Comparison of ENCODE assay signal across 1 cellular context in the genomic region with DNA sequence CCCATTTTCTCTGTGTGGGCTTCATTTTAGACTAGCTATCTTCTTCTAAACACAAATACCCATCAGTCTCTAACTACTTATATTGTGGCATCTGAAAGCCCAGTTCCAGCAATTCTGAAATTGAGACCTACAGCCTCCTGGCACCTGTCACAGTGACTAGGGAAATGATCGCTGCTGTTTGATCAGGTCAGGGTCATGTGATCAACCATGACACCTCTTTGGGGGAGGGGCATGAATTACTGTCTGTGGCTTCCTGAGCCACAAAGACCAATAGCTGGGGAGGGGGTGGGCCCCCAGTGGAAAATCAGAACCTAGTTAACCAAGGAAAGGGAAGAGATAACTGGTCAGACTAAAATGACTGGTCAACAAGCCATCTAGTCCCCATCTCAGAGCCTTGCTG.
A peak's percentile ranks its signal among the peaks of the same experiment; 100 is the strongest.
TF ChIP-seq lines count a peak whose summit lies in the region.

No MANE protein-coding gene starts in this region.

TF ChIP-seq in K562, 482 proteins besides CTCF, POLR2A, EP300 and RAD21 (continued from another document):
- TF ChIP-seq RBFOX2 (IDR thresholded peaks at IDR 0.05; ENCODE audit: low read depth, low read length) = no peak
- TF ChIP-seq ZNF23 (CRISPR knock-in tag; IDR thresholded peaks at IDR 0.05) = no peak
- TF ChIP-seq, protein P1, sequence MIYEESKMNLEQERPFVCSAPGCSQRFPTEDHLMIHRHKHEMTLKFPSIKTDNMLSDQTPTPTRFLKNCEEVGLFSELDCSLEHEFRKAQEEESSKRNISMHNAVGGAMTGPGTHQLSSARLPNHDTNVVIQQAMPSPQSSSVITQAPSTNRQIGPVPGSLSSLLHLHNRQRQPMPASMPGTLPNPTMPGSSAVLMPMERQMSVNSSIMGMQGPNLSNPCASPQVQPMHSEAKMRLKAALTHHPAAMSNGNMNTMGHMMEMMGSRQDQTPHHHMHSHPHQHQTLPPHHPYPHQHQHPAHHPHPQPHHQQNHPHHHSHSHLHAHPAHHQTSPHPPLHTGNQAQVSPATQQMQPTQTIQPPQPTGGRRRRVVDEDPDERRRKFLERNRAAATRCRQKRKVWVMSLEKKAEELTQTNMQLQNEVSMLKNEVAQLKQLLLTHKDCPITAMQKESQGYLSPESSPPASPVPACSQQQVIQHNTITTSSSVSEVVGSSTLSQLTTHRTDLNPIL (CRISPR knock-in tag; IDR thresholded peaks at IDR 0.05) = no peak
- TF ChIP-seq POLR3G (IDR thresholded peaks at IDR 0.05; ENCODE audit: extremely low read depth, insufficient read length, insufficient replicate concordance) = no peak
- TF ChIP-seq MEF2D (tag; conservative IDR thresholded peaks at IDR 0.05; ENCODE audit: low read depth) = no peak
- TF ChIP-seq, protein P2, sequence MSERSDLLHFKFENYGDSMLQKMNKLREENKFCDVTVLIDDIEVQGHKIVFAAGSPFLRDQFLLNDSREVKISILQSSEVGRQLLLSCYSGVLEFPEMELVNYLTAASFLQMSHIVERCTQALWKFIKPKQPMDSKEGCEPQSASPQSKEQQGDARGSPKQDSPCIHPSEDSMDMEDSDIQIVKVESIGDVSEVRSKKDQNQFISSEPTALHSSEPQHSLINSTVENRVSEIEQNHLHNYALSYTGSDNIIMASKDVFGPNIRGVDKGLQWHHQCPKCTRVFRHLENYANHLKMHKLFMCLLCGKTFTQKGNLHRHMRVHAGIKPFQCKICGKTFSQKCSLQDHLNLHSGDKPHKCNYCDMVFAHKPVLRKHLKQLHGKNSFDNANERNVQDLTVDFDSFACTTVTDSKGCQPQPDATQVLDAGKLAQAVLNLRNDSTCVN (CRISPR knock-in tag; IDR thresholded peaks at IDR 0.05) = no peak
- TF ChIP-seq, protein P3, sequence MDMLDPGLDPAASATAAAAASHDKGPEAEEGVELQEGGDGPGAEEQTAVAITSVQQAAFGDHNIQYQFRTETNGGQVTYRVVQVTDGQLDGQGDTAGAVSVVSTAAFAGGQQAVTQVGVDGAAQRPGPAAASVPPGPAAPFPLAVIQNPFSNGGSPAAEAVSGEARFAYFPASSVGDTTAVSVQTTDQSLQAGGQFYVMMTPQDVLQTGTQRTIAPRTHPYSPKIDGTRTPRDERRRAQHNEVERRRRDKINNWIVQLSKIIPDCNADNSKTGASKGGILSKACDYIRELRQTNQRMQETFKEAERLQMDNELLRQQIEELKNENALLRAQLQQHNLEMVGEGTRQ (CRISPR knock-in tag; IDR thresholded peaks at IDR 0.05) = peak; percentile 32; the same call in 1 of the 2 replicates
- TF ChIP-seq POU5F1 (IDR thresholded peaks at IDR 0.05; ENCODE audit: borderline replicate concordance, low read depth, low read length, partially characterized antibody) = no peak
- TF ChIP-seq, protein P4, sequence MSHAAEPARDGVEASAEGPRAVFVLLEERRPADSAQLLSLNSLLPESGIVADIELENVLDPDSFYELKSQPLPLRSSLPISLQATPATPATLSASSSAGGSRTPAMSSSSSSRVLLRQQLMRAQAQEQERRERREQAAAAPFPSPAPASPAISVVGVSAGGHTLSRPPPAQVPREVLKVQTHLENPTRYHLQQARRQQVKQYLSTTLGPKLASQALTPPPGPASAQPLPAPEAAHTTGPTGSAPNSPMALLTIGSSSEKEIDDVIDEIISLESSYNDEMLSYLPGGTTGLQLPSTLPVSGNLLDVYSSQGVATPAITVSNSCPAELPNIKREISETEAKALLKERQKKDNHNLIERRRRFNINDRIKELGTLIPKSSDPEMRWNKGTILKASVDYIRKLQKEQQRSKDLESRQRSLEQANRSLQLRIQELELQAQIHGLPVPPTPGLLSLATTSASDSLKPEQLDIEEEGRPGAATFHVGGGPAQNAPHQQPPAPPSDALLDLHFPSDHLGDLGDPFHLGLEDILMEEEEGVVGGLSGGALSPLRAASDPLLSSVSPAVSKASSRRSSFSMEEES (CRISPR knock-in tag; IDR thresholded peaks at IDR 0.05) = peak; percentile 79
- TF ChIP-seq, protein P5, sequence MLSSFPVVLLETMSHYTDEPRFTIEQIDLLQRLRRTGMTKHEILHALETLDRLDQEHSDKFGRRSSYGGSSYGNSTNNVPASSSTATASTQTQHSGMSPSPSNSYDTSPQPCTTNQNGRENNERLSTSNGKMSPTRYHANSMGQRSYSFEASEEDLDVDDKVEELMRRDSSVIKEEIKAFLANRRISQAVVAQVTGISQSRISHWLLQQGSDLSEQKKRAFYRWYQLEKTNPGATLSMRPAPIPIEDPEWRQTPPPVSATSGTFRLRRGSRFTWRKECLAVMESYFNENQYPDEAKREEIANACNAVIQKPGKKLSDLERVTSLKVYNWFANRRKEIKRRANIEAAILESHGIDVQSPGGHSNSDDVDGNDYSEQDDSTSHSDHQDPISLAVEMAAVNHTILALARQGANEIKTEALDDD (IDR thresholded peaks at IDR 0.05) = peak; percentile 72
- TF ChIP-seq, protein P6, sequence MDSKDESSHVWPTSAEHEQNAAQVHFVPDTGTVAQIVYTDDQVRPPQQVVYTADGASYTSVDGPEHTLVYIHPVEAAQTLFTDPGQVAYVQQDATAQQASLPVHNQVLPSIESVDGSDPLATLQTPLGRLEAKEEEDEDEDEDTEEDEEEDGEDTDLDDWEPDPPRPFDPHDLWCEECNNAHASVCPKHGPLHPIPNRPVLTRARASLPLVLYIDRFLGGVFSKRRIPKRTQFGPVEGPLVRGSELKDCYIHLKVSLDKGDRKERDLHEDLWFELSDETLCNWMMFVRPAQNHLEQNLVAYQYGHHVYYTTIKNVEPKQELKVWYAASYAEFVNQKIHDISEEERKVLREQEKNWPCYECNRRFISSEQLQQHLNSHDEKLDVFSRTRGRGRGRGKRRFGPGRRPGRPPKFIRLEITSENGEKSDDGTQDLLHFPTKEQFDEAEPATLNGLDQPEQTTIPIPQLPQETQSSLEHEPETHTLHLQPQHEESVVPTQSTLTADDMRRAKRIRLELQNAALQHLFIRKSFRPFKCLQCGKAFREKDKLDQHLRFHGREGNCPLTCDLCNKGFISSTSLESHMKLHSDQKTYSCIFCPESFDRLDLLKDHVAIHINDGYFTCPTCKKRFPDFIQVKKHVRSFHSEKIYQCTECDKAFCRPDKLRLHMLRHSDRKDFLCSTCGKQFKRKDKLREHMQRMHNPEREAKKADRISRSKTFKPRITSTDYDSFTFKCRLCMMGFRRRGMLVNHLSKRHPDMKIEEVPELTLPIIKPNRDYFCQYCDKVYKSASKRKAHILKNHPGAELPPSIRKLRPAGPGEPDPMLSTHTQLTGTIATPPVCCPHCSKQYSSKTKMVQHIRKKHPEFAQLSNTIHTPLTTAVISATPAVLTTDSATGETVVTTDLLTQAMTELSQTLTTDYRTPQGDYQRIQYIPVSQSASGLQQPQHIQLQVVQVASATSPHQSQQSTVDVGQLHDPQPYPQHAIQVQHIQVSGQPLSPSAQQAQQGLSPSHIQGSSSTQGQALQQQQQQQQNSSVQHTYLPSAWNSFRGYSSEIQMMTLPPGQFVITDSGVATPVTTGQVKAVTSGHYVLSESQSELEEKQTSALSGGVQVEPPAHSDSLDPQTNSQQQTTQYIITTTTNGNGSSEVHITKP (IDR thresholded peaks at IDR 0.05; ENCODE audit: partially characterized antibody) = no peak
- TF ChIP-seq ILF3 (IDR thresholded peaks at IDR 0.05; ENCODE audit: borderline replicate concordance) = no peak
- no peak for TF ChIP-seq ERF (CRISPR knock-in tag; IDR thresholded peaks at IDR 0.05)
- TF ChIP-seq TAF7 (tag; IDR thresholded peaks at IDR 0.05) = no peak
- no peak for TF ChIP-seq PTBP1 (IDR thresholded peaks at IDR 0.05; ENCODE audit: low read depth, low read length)
- TF ChIP-seq, protein P7, sequence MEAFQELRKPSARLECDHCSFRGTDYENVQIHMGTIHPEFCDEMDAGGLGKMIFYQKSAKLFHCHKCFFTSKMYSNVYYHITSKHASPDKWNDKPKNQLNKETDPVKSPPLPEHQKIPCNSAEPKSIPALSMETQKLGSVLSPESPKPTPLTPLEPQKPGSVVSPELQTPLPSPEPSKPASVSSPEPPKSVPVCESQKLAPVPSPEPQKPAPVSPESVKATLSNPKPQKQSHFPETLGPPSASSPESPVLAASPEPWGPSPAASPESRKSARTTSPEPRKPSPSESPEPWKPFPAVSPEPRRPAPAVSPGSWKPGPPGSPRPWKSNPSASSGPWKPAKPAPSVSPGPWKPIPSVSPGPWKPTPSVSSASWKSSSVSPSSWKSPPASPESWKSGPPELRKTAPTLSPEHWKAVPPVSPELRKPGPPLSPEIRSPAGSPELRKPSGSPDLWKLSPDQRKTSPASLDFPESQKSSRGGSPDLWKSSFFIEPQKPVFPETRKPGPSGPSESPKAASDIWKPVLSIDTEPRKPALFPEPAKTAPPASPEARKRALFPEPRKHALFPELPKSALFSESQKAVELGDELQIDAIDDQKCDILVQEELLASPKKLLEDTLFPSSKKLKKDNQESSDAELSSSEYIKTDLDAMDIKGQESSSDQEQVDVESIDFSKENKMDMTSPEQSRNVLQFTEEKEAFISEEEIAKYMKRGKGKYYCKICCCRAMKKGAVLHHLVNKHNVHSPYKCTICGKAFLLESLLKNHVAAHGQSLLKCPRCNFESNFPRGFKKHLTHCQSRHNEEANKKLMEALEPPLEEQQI (IDR thresholded peaks at IDR 0.05) = no peak
- TF ChIP-seq ZNF431 (CRISPR knock-in tag; IDR thresholded peaks at IDR 0.05) = no peak
- TF ChIP-seq RFX1 (IDR thresholded peaks at IDR 0.05) = no peak
- TF ChIP-seq SRSF9 (IDR thresholded peaks at IDR 0.05; ENCODE audit: borderline replicate concordance, low read depth, low read length) = no peak
- TF ChIP-seq ZSCAN29 (IDR thresholded peaks at IDR 0.05) = no peak
- no peak for TF ChIP-seq MIER1 (IDR thresholded peaks at IDR 0.05; ENCODE audit: low read depth)
- TF ChIP-seq BMI1 (IDR thresholded peaks at IDR 0.05; ENCODE audit: low read length) = no peak
- no peak for TF ChIP-seq CHD2 (IDR thresholded peaks at IDR 0.05; ENCODE audit: low read depth, low read length)
- TF ChIP-seq, protein P8, sequence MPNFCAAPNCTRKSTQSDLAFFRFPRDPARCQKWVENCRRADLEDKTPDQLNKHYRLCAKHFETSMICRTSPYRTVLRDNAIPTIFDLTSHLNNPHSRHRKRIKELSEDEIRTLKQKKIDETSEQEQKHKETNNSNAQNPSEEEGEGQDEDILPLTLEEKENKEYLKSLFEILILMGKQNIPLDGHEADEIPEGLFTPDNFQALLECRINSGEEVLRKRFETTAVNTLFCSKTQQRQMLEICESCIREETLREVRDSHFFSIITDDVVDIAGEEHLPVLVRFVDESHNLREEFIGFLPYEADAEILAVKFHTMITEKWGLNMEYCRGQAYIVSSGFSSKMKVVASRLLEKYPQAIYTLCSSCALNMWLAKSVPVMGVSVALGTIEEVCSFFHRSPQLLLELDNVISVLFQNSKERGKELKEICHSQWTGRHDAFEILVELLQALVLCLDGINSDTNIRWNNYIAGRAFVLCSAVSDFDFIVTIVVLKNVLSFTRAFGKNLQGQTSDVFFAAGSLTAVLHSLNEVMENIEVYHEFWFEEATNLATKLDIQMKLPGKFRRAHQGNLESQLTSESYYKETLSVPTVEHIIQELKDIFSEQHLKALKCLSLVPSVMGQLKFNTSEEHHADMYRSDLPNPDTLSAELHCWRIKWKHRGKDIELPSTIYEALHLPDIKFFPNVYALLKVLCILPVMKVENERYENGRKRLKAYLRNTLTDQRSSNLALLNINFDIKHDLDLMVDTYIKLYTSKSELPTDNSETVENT (CRISPR knock-in tag; IDR thresholded peaks at IDR 0.05) = no peak
- TF ChIP-seq, protein P9, sequence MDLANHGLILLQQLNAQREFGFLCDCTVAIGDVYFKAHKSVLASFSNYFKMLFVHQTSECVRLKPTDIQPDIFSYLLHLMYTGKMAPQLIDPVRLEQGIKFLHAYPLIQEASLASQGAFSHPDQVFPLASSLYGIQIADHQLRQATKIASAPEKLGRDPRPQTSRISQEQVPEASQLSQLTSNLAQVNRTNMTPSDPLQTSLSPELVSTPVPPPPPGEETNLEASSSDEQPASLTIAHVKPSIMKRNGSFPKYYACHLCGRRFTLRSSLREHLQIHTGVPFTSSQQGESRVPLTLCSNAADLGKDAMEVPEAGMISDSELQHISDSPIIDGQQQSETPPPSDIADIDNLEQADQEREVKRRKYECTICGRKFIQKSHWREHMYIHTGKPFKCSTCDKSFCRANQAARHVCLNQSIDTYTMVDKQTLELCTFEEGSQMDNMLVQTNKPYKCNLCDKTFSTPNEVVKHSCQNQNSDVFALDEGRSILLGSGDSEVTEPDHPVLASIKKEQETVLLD (IDR thresholded peaks at IDR 0.05) = no peak
- TF ChIP-seq ZNF197 (CRISPR knock-in tag; IDR thresholded peaks at IDR 0.05; ENCODE audit: low read depth) = no peak
- TF ChIP-seq CBFB (CRISPR knock-in tag; IDR thresholded peaks at IDR 0.05) = no peak
- TF ChIP-seq, protein P10, sequence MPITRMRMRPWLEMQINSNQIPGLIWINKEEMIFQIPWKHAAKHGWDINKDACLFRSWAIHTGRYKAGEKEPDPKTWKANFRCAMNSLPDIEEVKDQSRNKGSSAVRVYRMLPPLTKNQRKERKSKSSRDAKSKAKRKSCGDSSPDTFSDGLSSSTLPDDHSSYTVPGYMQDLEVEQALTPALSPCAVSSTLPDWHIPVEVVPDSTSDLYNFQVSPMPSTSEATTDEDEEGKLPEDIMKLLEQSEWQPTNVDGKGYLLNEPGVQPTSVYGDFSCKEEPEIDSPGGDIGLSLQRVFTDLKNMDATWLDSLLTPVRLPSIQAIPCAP (CRISPR knock-in tag; IDR thresholded peaks at IDR 0.05; ENCODE audit: borderline replicate concordance) = no peak
- TF ChIP-seq, protein P11, sequence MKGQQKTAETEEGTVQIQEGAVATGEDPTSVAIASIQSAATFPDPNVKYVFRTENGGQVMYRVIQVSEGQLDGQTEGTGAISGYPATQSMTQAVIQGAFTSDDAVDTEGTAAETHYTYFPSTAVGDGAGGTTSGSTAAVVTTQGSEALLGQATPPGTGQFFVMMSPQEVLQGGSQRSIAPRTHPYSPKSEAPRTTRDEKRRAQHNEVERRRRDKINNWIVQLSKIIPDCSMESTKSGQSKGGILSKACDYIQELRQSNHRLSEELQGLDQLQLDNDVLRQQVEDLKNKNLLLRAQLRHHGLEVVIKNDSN (CRISPR knock-in tag; IDR thresholded peaks at IDR 0.05) = 0 out of 2 replicates have a peak, but pooled peaks have one; percentile 20
- TF ChIP-seq SMAD4 (CRISPR knock-in tag; conservative IDR thresholded peaks at IDR 0.05) = no peak
- peak; percentile 56; the same call in 1 of the 2 replicates for TF ChIP-seq RAD51 (IDR thresholded peaks at IDR 0.05; ENCODE audit: borderline replicate concordance, low read depth)
- TF ChIP-seq, protein P12, sequence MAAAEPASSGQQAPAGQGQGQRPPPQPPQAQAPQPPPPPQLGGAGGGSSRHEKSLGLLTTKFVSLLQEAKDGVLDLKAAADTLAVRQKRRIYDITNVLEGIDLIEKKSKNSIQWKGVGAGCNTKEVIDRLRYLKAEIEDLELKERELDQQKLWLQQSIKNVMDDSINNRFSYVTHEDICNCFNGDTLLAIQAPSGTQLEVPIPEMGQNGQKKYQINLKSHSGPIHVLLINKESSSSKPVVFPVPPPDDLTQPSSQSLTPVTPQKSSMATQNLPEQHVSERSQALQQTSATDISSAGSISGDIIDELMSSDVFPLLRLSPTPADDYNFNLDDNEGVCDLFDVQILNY (CRISPR knock-in tag; IDR thresholded peaks at IDR 0.05) = no peak
